Comparison of ENCODE assay signal across 1 cellular context in genomic region chr9:95875305-95876137, GRCh38.
TF ChIP-seq lines count a peak whose summit lies in the region.

TSS of gene ERCC6L2 (plus strand) at chr9:95875691. CDS start at chr9:95876039, 348 bp downstream.

TF ChIP-seq in K562, 482 proteins besides CTCF, POLR2A, EP300 and RAD21 (continued from another document and continues in another):
- TF ChIP-seq, protein P1, sequence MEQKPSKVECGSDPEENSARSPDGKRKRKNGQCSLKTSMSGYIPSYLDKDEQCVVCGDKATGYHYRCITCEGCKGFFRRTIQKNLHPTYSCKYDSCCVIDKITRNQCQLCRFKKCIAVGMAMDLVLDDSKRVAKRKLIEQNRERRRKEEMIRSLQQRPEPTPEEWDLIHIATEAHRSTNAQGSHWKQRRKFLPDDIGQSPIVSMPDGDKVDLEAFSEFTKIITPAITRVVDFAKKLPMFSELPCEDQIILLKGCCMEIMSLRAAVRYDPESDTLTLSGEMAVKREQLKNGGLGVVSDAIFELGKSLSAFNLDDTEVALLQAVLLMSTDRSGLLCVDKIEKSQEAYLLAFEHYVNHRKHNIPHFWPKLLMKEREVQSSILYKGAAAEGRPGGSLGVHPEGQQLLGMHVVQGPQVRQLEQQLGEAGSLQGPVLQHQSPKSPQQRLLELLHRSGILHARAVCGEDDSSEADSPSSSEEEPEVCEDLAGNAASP (IDR thresholded peaks at IDR 0.05), result no peak
- TF ChIP-seq, protein P2, sequence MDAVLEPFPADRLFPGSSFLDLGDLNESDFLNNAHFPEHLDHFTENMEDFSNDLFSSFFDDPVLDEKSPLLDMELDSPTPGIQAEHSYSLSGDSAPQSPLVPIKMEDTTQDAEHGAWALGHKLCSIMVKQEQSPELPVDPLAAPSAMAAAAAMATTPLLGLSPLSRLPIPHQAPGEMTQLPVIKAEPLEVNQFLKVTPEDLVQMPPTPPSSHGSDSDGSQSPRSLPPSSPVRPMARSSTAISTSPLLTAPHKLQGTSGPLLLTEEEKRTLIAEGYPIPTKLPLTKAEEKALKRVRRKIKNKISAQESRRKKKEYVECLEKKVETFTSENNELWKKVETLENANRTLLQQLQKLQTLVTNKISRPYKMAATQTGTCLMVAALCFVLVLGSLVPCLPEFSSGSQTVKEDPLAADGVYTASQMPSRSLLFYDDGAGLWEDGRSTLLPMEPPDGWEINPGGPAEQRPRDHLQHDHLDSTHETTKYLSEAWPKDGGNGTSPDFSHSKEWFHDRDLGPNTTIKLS (IDR thresholded peaks at IDR 0.05; ENCODE audit: borderline replicate concordance, low read depth), result peak; percentile 99
- TF ChIP-seq FOXJ3 (CRISPR knock-in tag; IDR thresholded peaks at IDR 0.05) (no peak), PPARD (CRISPR knock-in tag; IDR thresholded peaks at IDR 0.05) (no peak), SRF (CRISPR knock-in tag; IDR thresholded peaks at IDR 0.05) (peak in 1 of 2 experiments; percentile 73; a peak in 2 of 4 replicates), ZNF354B (CRISPR knock-in tag; IDR thresholded peaks at IDR 0.05) (no peak), BCOR (IDR thresholded peaks at IDR 0.05) (peak; percentile 30; the same call in 1 of the 2 replicates), ZNF239 (CRISPR knock-in tag; IDR thresholded peaks at IDR 0.05) (no peak), NR4A1 (CRISPR knock-in tag; IDR thresholded peaks at IDR 0.05) (no peak), NR4A1 (tag; IDR thresholded peaks at IDR 0.05) (peak; percentile 67; the same call in 1 of the 2 replicates), MGA (IDR thresholded peaks at IDR 0.05) (peak; percentile 55), KDM5B (IDR thresholded peaks at IDR 0.05; ENCODE audit: insufficient replicate concordance, low read depth, low read length) (peak; percentile 84), ZZZ3 (IDR thresholded peaks at IDR 0.05) (no peak), ELF1 (tag; IDR thresholded peaks at IDR 0.05) (peak; percentile 92), ZBTB1 (CRISPR knock-in tag; IDR thresholded peaks at IDR 0.05; ENCODE audit: borderline replicate concordance, low read depth) (peak; percentile 28; the same call in 1 of the 2 replicates), RNF2 (IDR thresholded peaks at IDR 0.05) (peak; percentile 54; the same call in 1 of the 2 replicates), CTBP1 (IDR thresholded peaks at IDR 0.05; ENCODE audit: borderline replicate concordance) (peak; percentile 89), MAFK (IDR thresholded peaks at IDR 0.05; ENCODE audit: low read length) (no peak), BCLAF1 (IDR thresholded peaks at IDR 0.05; ENCODE audit: borderline replicate concordance in 1 of 2, control insufficient read depth in 1 of 2, low read depth in 2 of 2, low read length in 1 of 2) (peak in 1 of 2 experiments; percentile 97; a peak in 2 of 4 replicates), ARHGAP35 (IDR thresholded peaks at IDR 0.05; ENCODE audit: partially characterized antibody) (peak; percentile 99), BHLHE40 (IDR thresholded peaks at IDR 0.05; ENCODE audit: low read length) (peak; percentile 33; the same call in 1 of the 2 replicates), E2F1 (CRISPR knock-in tag; IDR thresholded peaks at IDR 0.05) (no peak; the same call in 1 of the 2 replicates), ETV5 (CRISPR knock-in tag; IDR thresholded peaks at IDR 0.05; ENCODE audit: low read depth) (peak; percentile 95), CBFA2T3 (IDR thresholded peaks at IDR 0.05) (no peak; the same call in 1 of the 2 replicates)
- TF ChIP-seq, protein P3, sequence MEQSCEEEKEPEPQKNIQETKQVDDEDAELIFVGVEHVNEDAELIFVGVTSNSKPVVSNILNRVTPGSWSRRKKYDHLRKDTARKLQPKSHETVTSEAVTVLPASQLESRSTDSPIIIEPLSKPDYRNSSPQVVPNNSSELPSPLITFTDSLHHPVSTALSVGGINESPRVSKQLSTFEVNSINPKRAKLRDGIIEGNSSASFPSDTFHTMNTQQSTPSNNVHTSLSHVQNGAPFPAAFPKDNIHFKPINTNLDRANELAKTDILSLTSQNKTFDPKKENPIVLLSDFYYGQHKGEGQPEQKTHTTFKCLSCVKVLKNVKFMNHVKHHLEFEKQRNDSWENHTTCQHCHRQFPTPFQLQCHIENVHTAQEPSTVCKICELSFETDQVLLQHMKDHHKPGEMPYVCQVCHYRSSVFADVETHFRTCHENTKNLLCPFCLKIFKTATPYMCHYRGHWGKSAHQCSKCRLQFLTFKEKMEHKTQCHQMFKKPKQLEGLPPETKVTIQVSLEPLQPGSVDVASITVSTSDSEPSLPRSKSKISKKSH (CRISPR knock-in tag; IDR thresholded peaks at IDR 0.05), result no peak
- TF ChIP-seq, protein P4, sequence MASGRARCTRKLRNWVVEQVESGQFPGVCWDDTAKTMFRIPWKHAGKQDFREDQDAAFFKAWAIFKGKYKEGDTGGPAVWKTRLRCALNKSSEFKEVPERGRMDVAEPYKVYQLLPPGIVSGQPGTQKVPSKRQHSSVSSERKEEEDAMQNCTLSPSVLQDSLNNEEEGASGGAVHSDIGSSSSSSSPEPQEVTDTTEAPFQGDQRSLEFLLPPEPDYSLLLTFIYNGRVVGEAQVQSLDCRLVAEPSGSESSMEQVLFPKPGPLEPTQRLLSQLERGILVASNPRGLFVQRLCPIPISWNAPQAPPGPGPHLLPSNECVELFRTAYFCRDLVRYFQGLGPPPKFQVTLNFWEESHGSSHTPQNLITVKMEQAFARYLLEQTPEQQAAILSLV (tag; IDR thresholded peaks at IDR 0.05), result no peak
- TF ChIP-seq, protein P5, sequence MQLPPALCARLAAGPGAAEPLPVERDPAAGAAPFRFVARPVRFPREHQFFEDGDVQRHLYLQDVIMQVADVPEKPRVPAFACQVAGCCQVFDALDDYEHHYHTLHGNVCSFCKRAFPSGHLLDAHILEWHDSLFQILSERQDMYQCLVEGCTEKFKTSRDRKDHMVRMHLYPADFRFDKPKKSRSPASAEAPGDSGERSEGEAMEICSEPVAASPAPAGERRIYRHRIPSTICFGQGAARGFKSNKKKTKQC (CRISPR knock-in tag; IDR thresholded peaks at IDR 0.05), result peak; percentile 86
- TF ChIP-seq, protein P6, sequence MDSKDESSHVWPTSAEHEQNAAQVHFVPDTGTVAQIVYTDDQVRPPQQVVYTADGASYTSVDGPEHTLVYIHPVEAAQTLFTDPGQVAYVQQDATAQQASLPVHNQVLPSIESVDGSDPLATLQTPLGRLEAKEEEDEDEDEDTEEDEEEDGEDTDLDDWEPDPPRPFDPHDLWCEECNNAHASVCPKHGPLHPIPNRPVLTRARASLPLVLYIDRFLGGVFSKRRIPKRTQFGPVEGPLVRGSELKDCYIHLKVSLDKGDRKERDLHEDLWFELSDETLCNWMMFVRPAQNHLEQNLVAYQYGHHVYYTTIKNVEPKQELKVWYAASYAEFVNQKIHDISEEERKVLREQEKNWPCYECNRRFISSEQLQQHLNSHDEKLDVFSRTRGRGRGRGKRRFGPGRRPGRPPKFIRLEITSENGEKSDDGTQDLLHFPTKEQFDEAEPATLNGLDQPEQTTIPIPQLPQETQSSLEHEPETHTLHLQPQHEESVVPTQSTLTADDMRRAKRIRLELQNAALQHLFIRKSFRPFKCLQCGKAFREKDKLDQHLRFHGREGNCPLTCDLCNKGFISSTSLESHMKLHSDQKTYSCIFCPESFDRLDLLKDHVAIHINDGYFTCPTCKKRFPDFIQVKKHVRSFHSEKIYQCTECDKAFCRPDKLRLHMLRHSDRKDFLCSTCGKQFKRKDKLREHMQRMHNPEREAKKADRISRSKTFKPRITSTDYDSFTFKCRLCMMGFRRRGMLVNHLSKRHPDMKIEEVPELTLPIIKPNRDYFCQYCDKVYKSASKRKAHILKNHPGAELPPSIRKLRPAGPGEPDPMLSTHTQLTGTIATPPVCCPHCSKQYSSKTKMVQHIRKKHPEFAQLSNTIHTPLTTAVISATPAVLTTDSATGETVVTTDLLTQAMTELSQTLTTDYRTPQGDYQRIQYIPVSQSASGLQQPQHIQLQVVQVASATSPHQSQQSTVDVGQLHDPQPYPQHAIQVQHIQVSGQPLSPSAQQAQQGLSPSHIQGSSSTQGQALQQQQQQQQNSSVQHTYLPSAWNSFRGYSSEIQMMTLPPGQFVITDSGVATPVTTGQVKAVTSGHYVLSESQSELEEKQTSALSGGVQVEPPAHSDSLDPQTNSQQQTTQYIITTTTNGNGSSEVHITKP (IDR thresholded peaks at IDR 0.05; ENCODE audit: partially characterized antibody), result peak; percentile 98
